In the genomic region with DNA sequence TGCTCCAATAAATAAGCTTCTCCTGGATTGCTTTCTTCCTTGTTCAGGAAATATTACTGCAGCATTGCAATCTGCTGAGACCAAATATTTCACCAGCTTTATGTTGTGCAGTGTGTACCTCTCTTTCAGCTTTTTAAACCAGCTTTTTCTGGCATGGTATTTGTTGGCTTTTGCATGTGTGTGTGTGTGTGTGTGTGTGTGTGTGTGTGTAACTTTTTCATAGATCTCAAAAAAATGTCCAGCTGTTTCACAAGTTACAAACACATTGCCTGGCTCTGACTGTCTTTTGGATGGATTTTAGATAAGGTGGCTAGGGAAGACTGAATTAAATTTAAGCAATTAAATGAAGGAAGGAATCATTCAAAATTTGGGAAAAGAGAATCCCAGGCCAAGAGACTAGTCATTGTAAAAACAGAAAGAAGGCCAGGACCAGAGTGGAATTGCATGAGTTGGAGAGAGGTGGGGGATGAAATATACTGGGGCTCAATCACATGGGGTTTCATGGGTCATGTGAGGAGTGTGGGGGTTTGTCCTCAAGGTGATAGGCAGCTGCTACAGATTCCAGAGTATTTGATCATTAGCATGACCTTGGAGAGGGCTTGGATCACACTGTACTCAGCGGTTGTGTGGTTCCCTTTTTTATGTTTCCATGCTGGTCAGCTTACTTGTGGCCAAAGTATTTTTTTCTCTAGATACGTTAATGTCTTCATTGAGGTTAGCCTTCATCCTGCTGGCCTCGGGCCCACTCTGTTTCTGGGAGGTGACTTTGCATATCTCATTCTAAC, we compare ENCODE assay signal across 12 cellular contexts.
DNase-seq lines count a peak whose midpoint lies in the region; ATAC-seq, FAIRE-seq and TF ChIP-seq lines count a peak whose summit lies in the region.
"Had no signal": no experiment of that assay in that cellular context is flagged by ENCODE, and none has a peak within 500 bp of the region (broad histone marks: within the 10 kb centered on the region; RNA-seq: fewer than 3 reads in every experiment).

No MANE protein-coding gene starts in this region.

- TF ChIP-seq EP300 in H1 (IDR thresholded peaks at IDR 0.05; ENCODE audit: borderline replicate concordance in 1 of 2, low read depth in 2 of 2, low read length in 2 of 2) (no peak), gastroesophageal sphincter (IDR thresholded peaks at IDR 0.05) (no peak)

- WGBS in H1 (ENCODE audit: extremely low coverage in 1 of 2, insufficient coverage in 1 of 2, insufficient read length in 1 of 2, insufficient replicate concordance in 2 of 2, low coverage in 1 of 2, low lambda C conversion rate in 2 of 2, missing lambda C conversion rate in 1 of 2), 2 experiments, result 81% methylated on average over 3 of the region's 3 CpGs; no CpG with 5 or more reads in 1 of the 2 experiments
- 21 to 33% methylated on average over 3 of the region's 3 CpGs for WGBS in gastroesophageal sphincter (ENCODE audit: low coverage in 1 of 2), 2 donors

- no peak for TF ChIP-seq RAD21 in H1 (IDR thresholded peaks at IDR 0.05 in 1 of 2, conservative IDR thresholded peaks at IDR 0.05 in 1 of 2; ENCODE audit: low read depth in 2 of 2, low read length in 2 of 2)

- POLR2A ChIA-PET in H1 (lab: Charles Lee; ENCODE audit: partially characterized antibody), result no interaction called here

- TF ChIP-seq POLR2A in H1 (IDR thresholded peaks at IDR 0.05; ENCODE audit: control extremely low read depth in 1 of 2, low read depth in 2 of 2, low read length in 2 of 2) (no peak), gastroesophageal sphincter (IDR thresholded peaks at IDR 0.05) (no peak)

- H4K8ac ChIP-seq in H1 (ENCODE audit: extremely low read depth, insufficient read depth, low read length), result no peak overlapping the region

- no peak overlapping the region for H4K5ac ChIP-seq in H1 (ENCODE audit: insufficient read length, low read depth, low read length)

- H3K4me1 Mint-ChIP-seq in osteocyte (ENCODE audit: unreplicated experiment), result peaks cover 71% of the 10 kb centered on the region

- H3K23me2 ChIP-seq in H1 (ENCODE audit: low read depth, low read length), result no peaks in the 10 kb centered on the region

- H2BK20ac ChIP-seq in H1 (ENCODE audit: low read length), result no peak overlapping the region

- no peak overlapping the region for H3K14ac ChIP-seq in H1 (ENCODE audit: insufficient read length)

- no peaks in the 10 kb centered on the region for H3K9me3 ChIP-seq in H1 (ENCODE audit: insufficient read depth in 2 of 2, low read depth in 1 of 2, low read length in 1 of 2)
- H3K9me3 ChIP-seq in gastroesophageal sphincter, result no peaks in the 10 kb centered on the region

- H3K27me3 Mint-ChIP-seq in osteocyte (ENCODE audit: unreplicated experiment), result no peaks in the 10 kb centered on the region

- no peaks in the 10 kb centered on the region for H3K36me3 ChIP-seq in H1 (ENCODE audit: control insufficient read depth in 2 of 4, insufficient read depth in 4 of 4, low read length in 3 of 4)
- no peaks in the 10 kb centered on the region for H3K36me3 ChIP-seq in gastroesophageal sphincter
- H3K36me3 ChIP-seq: cardiac muscle cell had no signal

- no peak overlapping the region for H3K4me3 Mint-ChIP-seq in osteocyte (ENCODE audit: unreplicated experiment)

- ATAC-seq in gastroesophageal sphincter, result no peak

- no peak overlapping the region for H2BK120ac ChIP-seq in H1 (replicated peaks; ENCODE audit: low read depth, low read length)

- H3K79me1 ChIP-seq in H1 (ENCODE audit: low read depth, low read length), result no peaks in the 10 kb centered on the region

- H2AFZ ChIP-seq in H1 (ENCODE audit: low read length), result peak overlapping the region; percentile 91; the same call in 1 of the 2 replicates

- DNase-seq in GM04503 (ENCODE audit: low read depth) (peak; percentile 9), RPMI7951 (ENCODE audit: low read depth) (peak; percentile 81), H1 (ENCODE audit: low read depth in 1 of 2, low spot score in 2 of 2) (no peak), osteocyte (ENCODE audit: extremely low spot score, unreplicated experiment) (no peak), mucosa of gallbladder (ENCODE audit: low spot score) (no peak), putamen (ENCODE audit: low spot score) (no peak), DMS 273 (lab: John Stamatoyannopoulos, UW; ENCODE audit: unreplicated experiment) (no peak)
- DNase-seq: activated CD4-positive, alpha-beta T cell treated with anti-CD3 and anti-CD28 coated beads, Interleukin-2, amount 50 U/mL, for 1 hour; NCI-H2029 treated with DMSO at 0.1 percent for 48 hours; SW 1271 had no signal

- no peak for FAIRE-seq in H1 (lab: Jason Lieb, UNC)

- H3K4me2 ChIP-seq in H1 (ENCODE audit: insufficient read depth in 1 of 2, low read depth in 2 of 2, low read length in 2 of 2), result no peak overlapping the region

- no peaks in the 10 kb centered on the region for H3K9me3 Mint-ChIP-seq in osteocyte (ENCODE audit: unreplicated experiment)

- H2AK5ac ChIP-seq in H1 (ENCODE audit: low read depth, low read length), result no peak overlapping the region

- peak overlapping the region; percentile 77 for H3K27ac Mint-ChIP-seq in osteocyte (ENCODE audit: unreplicated experiment)

- TF ChIP-seq CTCF in H1 (IDR thresholded peaks at IDR 0.05; ENCODE audit: control extremely low read depth in 1 of 3, insufficient read depth in 1 of 3, low read depth in 1 of 3, low read length in 3 of 3) (no peak), osteocyte (IDR thresholded peaks at IDR 0.05) (no peak), gastroesophageal sphincter (IDR thresholded peaks at IDR 0.05) (no peak)

- H3K9ac ChIP-seq in H1 (replicated peaks in 1 of 4; ENCODE audit: extremely low read depth in 1 of 4, low read depth in 3 of 4, low read length in 3 of 4), result no peak overlapping the region

- H3K27me3 ChIP-seq in H1 (replicated peaks in 1 of 4; ENCODE audit: control insufficient read depth in 3 of 4, extremely low read depth in 1 of 4, insufficient read depth in 3 of 4, low read length in 3 of 4) (no peaks in the 10 kb centered on the region), gastroesophageal sphincter (no peaks in the 10 kb centered on the region)
- H3K27me3 ChIP-seq: cardiac muscle cell had no signal

- no peak overlapping the region for H2BK15ac ChIP-seq in H1 (ENCODE audit: low read length)

- no peaks in the 10 kb centered on the region for H3K36me3 Mint-ChIP-seq in osteocyte (ENCODE audit: unreplicated experiment)

- H3K4me3 ChIP-seq in H1 (ENCODE audit: extremely low read depth in 1 of 4, insufficient read depth in 2 of 4, low read depth in 3 of 4, low read length in 4 of 4), result no peak overlapping the region
- H3K4me3 ChIP-seq in gastroesophageal sphincter, result no peak overlapping the region
- H3K4me3 ChIP-seq: cardiac muscle cell had no signal

- no peak overlapping the region for H3K18ac ChIP-seq in H1 (ENCODE audit: extremely low read depth, low read length)

- CTCF ChIA-PET in H1 (lab: Charles Lee; ENCODE audit: partially characterized antibody), result interaction anchor here (1.2 kb wide), 1 partner anchor 19 kb away, joined by 5 read pairs; no protein-coding TSS in a partner anchor

- no peak overlapping the region for H4K91ac ChIP-seq in H1 (replicated peaks; ENCODE audit: insufficient read length, low read length)

- H3K79me2 ChIP-seq in H1 (ENCODE audit: control insufficient read depth in 1 of 2, insufficient read depth in 2 of 2, low read length in 2 of 2), result no peaks in the 10 kb centered on the region

- peaks cover 0 to 3% (median 0%) of the 10 kb centered on the region in 4 experiments; a peak in 1 of 7 replicates for H3K4me1 ChIP-seq in H1 (replicated peaks in 1 of 4; ENCODE audit: control insufficient read depth in 3 of 4, insufficient read depth in 4 of 4, low read length in 3 of 4)
- no peaks in the 10 kb centered on the region for H3K4me1 ChIP-seq in gastroesophageal sphincter

- no peak overlapping the region for H3K56ac ChIP-seq in H1 (replicated peaks; ENCODE audit: insufficient read length, low read depth, low read length)

- no peak overlapping the region for H3K4ac ChIP-seq in H1 (replicated peaks; ENCODE audit: insufficient read length, low read depth, low read length)

- no peak overlapping the region for H2BK5ac ChIP-seq in H1 (ENCODE audit: low read depth, low read length)

- no peak overlapping the region for H2BK12ac ChIP-seq in H1 (ENCODE audit: low read depth, low read length)

- H4K20me1 ChIP-seq in H1 (replicated peaks in 1 of 2; ENCODE audit: control insufficient read depth in 1 of 2, insufficient read depth in 2 of 2, low read length in 2 of 2), result no peaks in the 10 kb centered on the region

- H3K27ac ChIP-seq in H1 (ENCODE audit: low read depth, low read length) (no peak overlapping the region), gastroesophageal sphincter (no peak overlapping the region)
- H3K27ac ChIP-seq: cardiac muscle cell had no signal

- no peak overlapping the region for H3K23ac ChIP-seq in H1 (ENCODE audit: insufficient read length)

TF ChIP-seq in H1, 55 proteins besides CTCF, POLR2A, EP300 and RAD21:
- peak; percentile 63 for TF ChIP-seq USF2 (IDR thresholded peaks at IDR 0.05; ENCODE audit: low read length)
- no peak for TF ChIP-seq JUN (IDR thresholded peaks at IDR 0.05; ENCODE audit: low read depth, low read length)
- no peak for TF ChIP-seq SUZ12 (IDR thresholded peaks at IDR 0.05; ENCODE audit: low read length)
- no peak for TF ChIP-seq GTF2F1 (IDR thresholded peaks at IDR 0.05; ENCODE audit: borderline replicate concordance, low read depth, low read length)
- no peak for TF ChIP-seq CEBPB (IDR thresholded peaks at IDR 0.05; ENCODE audit: low read depth, low read length)
- TF ChIP-seq NANOG (IDR thresholded peaks at IDR 0.05; ENCODE audit: insufficient read depth, low read depth, low read length, poor library complexity, severe bottlenecking), result no peak
- no peak for TF ChIP-seq TBP (IDR thresholded peaks at IDR 0.05; ENCODE audit: low read depth, low read length)

Comparison
In these comparisons a context has a peak if more than half of its experiments do, and no peak if none do; other contexts are left out.
1. DNase-seq: peak in GM04503 (single experiment) and RPMI7951 (single experiment); none in H1 (0 of 2), osteocyte (single experiment), mucosa of gallbladder (single experiment), putamen (single experiment) and DMS 273 (single experiment).